1 cellular context compared by ENCODE assay signal in the genomic region with DNA sequence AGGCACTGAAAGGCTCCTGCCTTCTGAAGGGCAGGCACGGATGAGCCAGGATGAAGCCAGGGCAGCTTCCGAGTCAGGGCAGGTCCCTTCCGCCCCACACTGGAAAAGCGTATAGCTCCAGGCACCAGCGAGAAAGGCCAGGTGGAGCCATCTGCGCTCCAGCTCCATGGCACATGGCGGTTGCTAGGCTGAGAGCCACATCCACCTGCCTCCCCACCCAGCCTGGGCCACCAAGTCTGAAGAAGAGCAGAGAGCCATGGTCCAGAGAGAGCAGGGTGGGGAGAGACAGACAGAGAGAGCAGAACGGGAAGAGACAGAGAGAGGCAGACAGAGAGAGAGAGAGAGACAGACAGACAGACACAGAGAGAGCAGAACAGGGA.
TF ChIP-seq lines count a peak whose summit lies in the region.

No MANE protein-coding gene starts in this region.

TF ChIP-seq in K562, 482 proteins besides CTCF, POLR2A, EP300 and RAD21:
- TF ChIP-seq HDAC6 (IDR thresholded peaks at IDR 0.05; ENCODE audit: low read depth, low read length) = no peak
- TF ChIP-seq, protein P1, sequence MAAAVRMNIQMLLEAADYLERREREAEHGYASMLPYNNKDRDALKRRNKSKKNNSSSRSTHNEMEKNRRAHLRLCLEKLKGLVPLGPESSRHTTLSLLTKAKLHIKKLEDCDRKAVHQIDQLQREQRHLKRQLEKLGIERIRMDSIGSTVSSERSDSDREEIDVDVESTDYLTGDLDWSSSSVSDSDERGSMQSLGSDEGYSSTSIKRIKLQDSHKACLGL (CRISPR knock-in tag; IDR thresholded peaks at IDR 0.05; ENCODE audit: borderline replicate concordance, poor library complexity, severe bottlenecking) = no peak
- TF ChIP-seq ZNF76 (CRISPR knock-in tag; IDR thresholded peaks at IDR 0.05; ENCODE audit: borderline replicate concordance) = no peak
- TF ChIP-seq RFX5 (IDR thresholded peaks at IDR 0.05; ENCODE audit: low read depth, low read length) = no peak
- TF ChIP-seq, protein P2, sequence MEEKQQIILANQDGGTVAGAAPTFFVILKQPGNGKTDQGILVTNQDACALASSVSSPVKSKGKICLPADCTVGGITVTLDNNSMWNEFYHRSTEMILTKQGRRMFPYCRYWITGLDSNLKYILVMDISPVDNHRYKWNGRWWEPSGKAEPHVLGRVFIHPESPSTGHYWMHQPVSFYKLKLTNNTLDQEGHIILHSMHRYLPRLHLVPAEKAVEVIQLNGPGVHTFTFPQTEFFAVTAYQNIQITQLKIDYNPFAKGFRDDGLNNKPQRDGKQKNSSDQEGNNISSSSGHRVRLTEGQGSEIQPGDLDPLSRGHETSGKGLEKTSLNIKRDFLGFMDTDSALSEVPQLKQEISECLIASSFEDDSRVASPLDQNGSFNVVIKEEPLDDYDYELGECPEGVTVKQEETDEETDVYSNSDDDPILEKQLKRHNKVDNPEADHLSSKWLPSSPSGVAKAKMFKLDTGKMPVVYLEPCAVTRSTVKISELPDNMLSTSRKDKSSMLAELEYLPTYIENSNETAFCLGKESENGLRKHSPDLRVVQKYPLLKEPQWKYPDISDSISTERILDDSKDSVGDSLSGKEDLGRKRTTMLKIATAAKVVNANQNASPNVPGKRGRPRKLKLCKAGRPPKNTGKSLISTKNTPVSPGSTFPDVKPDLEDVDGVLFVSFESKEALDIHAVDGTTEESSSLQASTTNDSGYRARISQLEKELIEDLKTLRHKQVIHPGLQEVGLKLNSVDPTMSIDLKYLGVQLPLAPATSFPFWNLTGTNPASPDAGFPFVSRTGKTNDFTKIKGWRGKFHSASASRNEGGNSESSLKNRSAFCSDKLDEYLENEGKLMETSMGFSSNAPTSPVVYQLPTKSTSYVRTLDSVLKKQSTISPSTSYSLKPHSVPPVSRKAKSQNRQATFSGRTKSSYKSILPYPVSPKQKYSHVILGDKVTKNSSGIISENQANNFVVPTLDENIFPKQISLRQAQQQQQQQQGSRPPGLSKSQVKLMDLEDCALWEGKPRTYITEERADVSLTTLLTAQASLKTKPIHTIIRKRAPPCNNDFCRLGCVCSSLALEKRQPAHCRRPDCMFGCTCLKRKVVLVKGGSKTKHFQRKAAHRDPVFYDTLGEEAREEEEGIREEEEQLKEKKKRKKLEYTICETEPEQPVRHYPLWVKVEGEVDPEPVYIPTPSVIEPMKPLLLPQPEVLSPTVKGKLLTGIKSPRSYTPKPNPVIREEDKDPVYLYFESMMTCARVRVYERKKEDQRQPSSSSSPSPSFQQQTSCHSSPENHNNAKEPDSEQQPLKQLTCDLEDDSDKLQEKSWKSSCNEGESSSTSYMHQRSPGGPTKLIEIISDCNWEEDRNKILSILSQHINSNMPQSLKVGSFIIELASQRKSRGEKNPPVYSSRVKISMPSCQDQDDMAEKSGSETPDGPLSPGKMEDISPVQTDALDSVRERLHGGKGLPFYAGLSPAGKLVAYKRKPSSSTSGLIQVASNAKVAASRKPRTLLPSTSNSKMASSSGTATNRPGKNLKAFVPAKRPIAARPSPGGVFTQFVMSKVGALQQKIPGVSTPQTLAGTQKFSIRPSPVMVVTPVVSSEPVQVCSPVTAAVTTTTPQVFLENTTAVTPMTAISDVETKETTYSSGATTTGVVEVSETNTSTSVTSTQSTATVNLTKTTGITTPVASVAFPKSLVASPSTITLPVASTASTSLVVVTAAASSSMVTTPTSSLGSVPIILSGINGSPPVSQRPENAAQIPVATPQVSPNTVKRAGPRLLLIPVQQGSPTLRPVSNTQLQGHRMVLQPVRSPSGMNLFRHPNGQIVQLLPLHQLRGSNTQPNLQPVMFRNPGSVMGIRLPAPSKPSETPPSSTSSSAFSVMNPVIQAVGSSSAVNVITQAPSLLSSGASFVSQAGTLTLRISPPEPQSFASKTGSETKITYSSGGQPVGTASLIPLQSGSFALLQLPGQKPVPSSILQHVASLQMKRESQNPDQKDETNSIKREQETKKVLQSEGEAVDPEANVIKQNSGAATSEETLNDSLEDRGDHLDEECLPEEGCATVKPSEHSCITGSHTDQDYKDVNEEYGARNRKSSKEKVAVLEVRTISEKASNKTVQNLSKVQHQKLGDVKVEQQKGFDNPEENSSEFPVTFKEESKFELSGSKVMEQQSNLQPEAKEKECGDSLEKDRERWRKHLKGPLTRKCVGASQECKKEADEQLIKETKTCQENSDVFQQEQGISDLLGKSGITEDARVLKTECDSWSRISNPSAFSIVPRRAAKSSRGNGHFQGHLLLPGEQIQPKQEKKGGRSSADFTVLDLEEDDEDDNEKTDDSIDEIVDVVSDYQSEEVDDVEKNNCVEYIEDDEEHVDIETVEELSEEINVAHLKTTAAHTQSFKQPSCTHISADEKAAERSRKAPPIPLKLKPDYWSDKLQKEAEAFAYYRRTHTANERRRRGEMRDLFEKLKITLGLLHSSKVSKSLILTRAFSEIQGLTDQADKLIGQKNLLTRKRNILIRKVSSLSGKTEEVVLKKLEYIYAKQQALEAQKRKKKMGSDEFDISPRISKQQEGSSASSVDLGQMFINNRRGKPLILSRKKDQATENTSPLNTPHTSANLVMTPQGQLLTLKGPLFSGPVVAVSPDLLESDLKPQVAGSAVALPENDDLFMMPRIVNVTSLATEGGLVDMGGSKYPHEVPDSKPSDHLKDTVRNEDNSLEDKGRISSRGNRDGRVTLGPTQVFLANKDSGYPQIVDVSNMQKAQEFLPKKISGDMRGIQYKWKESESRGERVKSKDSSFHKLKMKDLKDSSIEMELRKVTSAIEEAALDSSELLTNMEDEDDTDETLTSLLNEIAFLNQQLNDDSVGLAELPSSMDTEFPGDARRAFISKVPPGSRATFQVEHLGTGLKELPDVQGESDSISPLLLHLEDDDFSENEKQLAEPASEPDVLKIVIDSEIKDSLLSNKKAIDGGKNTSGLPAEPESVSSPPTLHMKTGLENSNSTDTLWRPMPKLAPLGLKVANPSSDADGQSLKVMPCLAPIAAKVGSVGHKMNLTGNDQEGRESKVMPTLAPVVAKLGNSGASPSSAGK (IDR thresholded peaks at IDR 0.05) = no peak
- TF ChIP-seq ZNF408 (CRISPR knock-in tag; IDR thresholded peaks at IDR 0.05; ENCODE audit: low read depth) = no peak
- TF ChIP-seq, protein P3, sequence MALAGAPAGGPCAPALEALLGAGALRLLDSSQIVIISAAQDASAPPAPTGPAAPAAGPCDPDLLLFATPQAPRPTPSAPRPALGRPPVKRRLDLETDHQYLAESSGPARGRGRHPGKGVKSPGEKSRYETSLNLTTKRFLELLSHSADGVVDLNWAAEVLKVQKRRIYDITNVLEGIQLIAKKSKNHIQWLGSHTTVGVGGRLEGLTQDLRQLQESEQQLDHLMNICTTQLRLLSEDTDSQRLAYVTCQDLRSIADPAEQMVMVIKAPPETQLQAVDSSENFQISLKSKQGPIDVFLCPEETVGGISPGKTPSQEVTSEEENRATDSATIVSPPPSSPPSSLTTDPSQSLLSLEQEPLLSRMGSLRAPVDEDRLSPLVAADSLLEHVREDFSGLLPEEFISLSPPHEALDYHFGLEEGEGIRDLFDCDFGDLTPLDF (CRISPR knock-in tag; IDR thresholded peaks at IDR 0.05) = no peak
- no peak for TF ChIP-seq MAFG (tag; conservative IDR thresholded peaks at IDR 0.05)
- TF ChIP-seq, protein P4, sequence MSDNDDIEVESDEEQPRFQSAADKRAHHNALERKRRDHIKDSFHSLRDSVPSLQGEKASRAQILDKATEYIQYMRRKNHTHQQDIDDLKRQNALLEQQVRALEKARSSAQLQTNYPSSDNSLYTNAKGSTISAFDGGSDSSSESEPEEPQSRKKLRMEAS (CRISPR knock-in tag; IDR thresholded peaks at IDR 0.05) = peak; percentile 84
- 0 out of 2 replicates have a peak, but pooled peaks have one; percentile 16 for TF ChIP-seq L3MBTL2 (IDR thresholded peaks at IDR 0.05)
- TF ChIP-seq ETS2 (tag; IDR thresholded peaks at IDR 0.05; ENCODE audit: borderline replicate concordance, poor library complexity, severe bottlenecking) = no peak
- TF ChIP-seq CBFB (CRISPR knock-in tag; IDR thresholded peaks at IDR 0.05) = no peak
- TF ChIP-seq NR2C1 (IDR thresholded peaks at IDR 0.05) = no peak
- TF ChIP-seq NR2C1 (tag; IDR thresholded peaks at IDR 0.05) = no peak
- no peak for TF ChIP-seq YY1 (IDR thresholded peaks at IDR 0.05; ENCODE audit: borderline replicate concordance in 1 of 3, control insufficient read depth in 1 of 3, extremely low read depth in 1 of 3, insufficient read depth in 3 of 3, insufficient read length in 1 of 3, insufficient replicate concordance in 2 of 3, low read depth in 1 of 3, low read length in 2 of 3)
- no peak for TF ChIP-seq NR3C1 (CRISPR knock-in tag; IDR thresholded peaks at IDR 0.05)
- TF ChIP-seq NRF1 (conservative IDR thresholded peaks at IDR 0.05 in 1 of 2, IDR thresholded peaks at IDR 0.05 in 1 of 2) = no peak
- TF ChIP-seq, protein P5, sequence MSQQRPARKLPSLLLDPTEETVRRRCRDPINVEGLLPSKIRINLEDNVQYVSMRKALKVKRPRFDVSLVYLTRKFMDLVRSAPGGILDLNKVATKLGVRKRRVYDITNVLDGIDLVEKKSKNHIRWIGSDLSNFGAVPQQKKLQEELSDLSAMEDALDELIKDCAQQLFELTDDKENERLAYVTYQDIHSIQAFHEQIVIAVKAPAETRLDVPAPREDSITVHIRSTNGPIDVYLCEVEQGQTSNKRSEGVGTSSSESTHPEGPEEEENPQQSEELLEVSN (IDR thresholded peaks at IDR 0.05; ENCODE audit: borderline replicate concordance in 1 of 2, extremely low read depth in 1 of 2, insufficient read depth in 1 of 2, insufficient read length in 1 of 2, low read depth in 1 of 2, low read length in 1 of 2, poor library complexity in 1 of 2, severe bottlenecking in 1 of 2) = peak in 1 of 2 experiments; percentile 58
- TF ChIP-seq HDAC1 (IDR thresholded peaks at IDR 0.05) = no peak
- TF ChIP-seq ZSCAN32 (CRISPR knock-in tag; IDR thresholded peaks at IDR 0.05) = no peak
- TF ChIP-seq MYC (IDR thresholded peaks at IDR 0.05; ENCODE audit: low read depth, low read length) = no peak
- no peak for TF ChIP-seq MYC (CRISPR knock-in tag; IDR thresholded peaks at IDR 0.05; ENCODE audit: borderline replicate concordance, low read depth)
